Comparison of ENCODE assay signal across 12 cellular contexts in genomic region chr3:8739757-8740508, GRCh38. TPM values are rescaled to one million over a fixed set of nuclear protein-coding genes. Genes with fewer than 3 reads are reported as not detected.
A peak's percentile ranks its signal among the peaks of the same experiment; 100 is the strongest.
DNase-seq lines count a peak whose midpoint lies in the region; ATAC-seq, FAIRE-seq and TF ChIP-seq lines count a peak whose summit lies in the region.
"Had no signal": no experiment of that assay in that cellular context is flagged by ENCODE, and none has a peak within 500 bp of the region (broad histone marks: within the 10 kb centered on the region; RNA-seq: fewer than 3 reads in every experiment).

No MANE protein-coding gene starts in this region.

- no peaks in the 10 kb centered on the region for H3K9me3 Mint-ChIP-seq in activated CD8-positive, alpha-beta T cell treated with anti-CD3 and anti-CD28 coated beads for 36 hours
- H3K9me3 Mint-ChIP-seq in activated CD8-positive, alpha-beta T cell treated with anti-CD3 and anti-CD28 coated beads, Interleukin-2, amount 10 ng/mL, durations not matched to agents 7 days and 5 days (ENCODE audit: insufficient read depth): no peaks in the 10 kb centered on the region

- TF ChIP-seq RAD21 in Ishikawa (IDR thresholded peaks at IDR 0.05; ENCODE audit: low read depth) (no peak), H1 (IDR thresholded peaks at IDR 0.05 in 1 of 2, conservative IDR thresholded peaks at IDR 0.05 in 1 of 2; ENCODE audit: low read depth in 2 of 2, low read length in 2 of 2) (no peak)

- no peak overlapping the region for H3K9ac ChIP-seq in H1 (replicated peaks in 1 of 4; ENCODE audit: extremely low read depth in 1 of 4, low read depth in 3 of 4, low read length in 3 of 4)
- peak overlapping the region in 1 of 3 donors; percentile 24 for H3K9ac ChIP-seq in skeletal muscle tissue (ENCODE audit: low read depth in 1 of 3, low read length in 3 of 3)
- H3K9ac ChIP-seq: BLaER1 had no signal

- no peak overlapping the region for H4K5ac ChIP-seq in H1 (ENCODE audit: insufficient read length, low read depth, low read length)

- H3K4ac ChIP-seq in H1 (replicated peaks; ENCODE audit: insufficient read length, low read depth, low read length): no peak overlapping the region

- no peaks in the 10 kb centered on the region for H3K36me3 Mint-ChIP-seq in activated CD8-positive, alpha-beta T cell treated with anti-CD3 and anti-CD28 coated beads for 36 hours (ENCODE audit: low read depth)
- H3K36me3 Mint-ChIP-seq in activated CD8-positive, alpha-beta T cell treated with anti-CD3 and anti-CD28 coated beads, Interleukin-2, amount 10 ng/mL, durations not matched to agents 7 days and 5 days (ENCODE audit: low read depth): no peaks in the 10 kb centered on the region

- no peak for TF ChIP-seq POLR2A in H1 (IDR thresholded peaks at IDR 0.05; ENCODE audit: control extremely low read depth in 1 of 2, low read depth in 2 of 2, low read length in 2 of 2)

- no peaks in the 10 kb centered on the region for H3K79me1 ChIP-seq in H1 (ENCODE audit: low read depth, low read length)

- CTCF ChIA-PET in activated CD8-positive, alpha-beta T cell treated with anti-CD3 and anti-CD28 coated beads for 36 hours (lab: Charles Lee): interaction anchor here (1.1 to 1.3 kb wide), 2 partner anchors 27 to 30 kb away, joined by 3 read pairs; partner anchors contain the start of gene OXTR
- CTCF ChIA-PET in activated CD8-positive, alpha-beta T cell treated with anti-CD3 and anti-CD28 coated beads, Interleukin-2, amount 10 ng/mL, durations not matched to agents 7 days and 5 days (lab: Charles Lee): no interaction called here
- CTCF ChIA-PET in H1 (lab: Charles Lee; ENCODE audit: partially characterized antibody): interaction anchor here (1.0 to 4.5 kb wide), 9 partner anchors 8 to 76 kb away, joined by 3 to 19 read pairs (median 6); partner anchors contain the start of gene OXTR

- 90% methylated on average over 5 of the region's 5 CpGs; no CpG with 5 or more reads in 1 of the 2 experiments for WGBS in H1 (ENCODE audit: extremely low coverage in 1 of 2, insufficient coverage in 1 of 2, insufficient read length in 1 of 2, insufficient replicate concordance in 2 of 2, low coverage in 1 of 2, low lambda C conversion rate in 2 of 2, missing lambda C conversion rate in 1 of 2), 2 experiments

- no peak overlapping the region for H2AFZ ChIP-seq in H1 (ENCODE audit: low read length)

- no peaks in the 10 kb centered on the region for H4K20me1 ChIP-seq in H1 (replicated peaks in 1 of 2; ENCODE audit: control insufficient read depth in 1 of 2, insufficient read depth in 2 of 2, low read length in 2 of 2)
- H4K20me1 ChIP-seq: BLaER1 had no signal

- no peak overlapping the region for H3K4me3 ChIP-seq in H1 (ENCODE audit: extremely low read depth in 1 of 4, insufficient read depth in 2 of 4, low read depth in 3 of 4, low read length in 4 of 4)
- no peak overlapping the region for H3K4me3 ChIP-seq in skeletal muscle tissue (ENCODE audit: low read length in 3 of 3)
- H3K4me3 ChIP-seq: BLaER1 had no signal

- H3K36me3 ChIP-seq in H1 (ENCODE audit: control insufficient read depth in 2 of 4, insufficient read depth in 4 of 4, low read length in 3 of 4): no peaks in the 10 kb centered on the region
- peaks cover 4 to 15% (median 11%) of the 10 kb centered on the region in 3 donors for H3K36me3 ChIP-seq in skeletal muscle tissue (ENCODE audit: control insufficient read depth in 3 of 3, insufficient read depth in 3 of 3, low read length in 3 of 3)
- H3K36me3 ChIP-seq: BLaER1 had no signal

- peaks cover 2% of the 10 kb centered on the region; the same call in 1 of the 2 replicates for H3K23me2 ChIP-seq in H1 (ENCODE audit: low read depth, low read length)

- H2BK20ac ChIP-seq in H1 (ENCODE audit: low read length): peak overlapping the region; percentile 25; the same call in 1 of the 2 replicates

- no peak overlapping the region for H3K23ac ChIP-seq in H1 (ENCODE audit: insufficient read length)

- peak overlapping the region; percentile 90; the same call in 1 of the 2 replicates for H2BK15ac ChIP-seq in H1 (ENCODE audit: low read length)

- intact Hi-C loops in activated CD8-positive, alpha-beta T cell treated with anti-CD3 and anti-CD28 coated beads for 36 hours (cut with micrococcal nuclease): no loop called here

- H3K27ac ChIP-seq in H1 (ENCODE audit: low read depth, low read length) (no peak overlapping the region), skeletal muscle tissue (ENCODE audit: low read depth, low read length) (peak overlapping the region; percentile 37)
- H3K27ac ChIP-seq: BLaER1 had no signal

- H2BK120ac ChIP-seq in H1 (replicated peaks; ENCODE audit: low read depth, low read length): no peak overlapping the region

- H3K4me3 Mint-ChIP-seq in activated CD8-positive, alpha-beta T cell treated with anti-CD3 and anti-CD28 coated beads for 36 hours: no peak overlapping the region
- no peak overlapping the region for H3K4me3 Mint-ChIP-seq in activated CD8-positive, alpha-beta T cell treated with anti-CD3 and anti-CD28 coated beads, Interleukin-2, amount 10 ng/mL, durations not matched to agents 7 days and 5 days

- peak; percentile 53 for ATAC-seq in activated CD8-positive, alpha-beta T cell treated with anti-CD3 and anti-CD28 coated beads for 36 hours
- ATAC-seq in activated CD8-positive, alpha-beta T cell treated with anti-CD3 and anti-CD28 coated beads, Interleukin-2, amount 10 ng/mL, durations not matched to agents 7 days and 5 days: no peak
- ATAC-seq in HG02571 (IDR thresholded peaks at IDR 0.05; ENCODE audit: unreplicated experiment): no peak

- H3K18ac ChIP-seq in H1 (ENCODE audit: extremely low read depth, low read length): peak overlapping the region; percentile 52; the same call in 1 of the 2 replicates

- no peak for TF ChIP-seq EP300 in Ishikawa (IDR thresholded peaks at IDR 0.05; ENCODE audit: borderline replicate concordance)
- TF ChIP-seq EP300 in H1 (IDR thresholded peaks at IDR 0.05; ENCODE audit: borderline replicate concordance in 1 of 2, low read depth in 2 of 2, low read length in 2 of 2): no peak

- H3K79me2 ChIP-seq in H1 (ENCODE audit: control insufficient read depth in 1 of 2, insufficient read depth in 2 of 2, low read length in 2 of 2): no peaks in the 10 kb centered on the region

- H3K27ac Mint-ChIP-seq in activated CD8-positive, alpha-beta T cell treated with anti-CD3 and anti-CD28 coated beads for 36 hours: no peak overlapping the region
- H3K27ac Mint-ChIP-seq in activated CD8-positive, alpha-beta T cell treated with anti-CD3 and anti-CD28 coated beads, Interleukin-2, amount 10 ng/mL, durations not matched to agents 7 days and 5 days: no peak overlapping the region

- TF ChIP-seq CTCF in activated CD8-positive, alpha-beta T cell treated with anti-CD3 and anti-CD28 coated beads for 36 hours (IDR thresholded peaks at IDR 0.05): no peak
- no peak for TF ChIP-seq CTCF in H1 (IDR thresholded peaks at IDR 0.05; ENCODE audit: control extremely low read depth in 1 of 3, insufficient read depth in 1 of 3, low read depth in 1 of 3, low read length in 3 of 3)

- FAIRE-seq in H1 (lab: Jason Lieb, UNC): no peak

- peak; percentile 17 for DNase-seq in activated CD8-positive, alpha-beta T cell treated with anti-CD3 and anti-CD28 coated beads for 36 hours
- DNase-seq in activated CD8-positive, alpha-beta T cell treated with anti-CD3 and anti-CD28 coated beads, Interleukin-2, amount 10 ng/mL, durations not matched to agents 7 days and 5 days: no peak
- DNase-seq in H1 (ENCODE audit: low read depth in 1 of 2, low spot score in 2 of 2) (no peak), SHP77 (lab: John Stamatoyannopoulos, UW) (no peak), NCI-H1694 treated with DMSO at 0.1 percent for 48 hours (lab: John Stamatoyannopoulos, UW) (no peak)
- DNase-seq: effector CD8-positive, alpha-beta T cell; stimulated activated CD4-positive, alpha-beta T cell treated with anti-CD3 and anti-CD28 coated beads, Interleukin-2, amount 100 ng/mL, for 24 hours had no signal

- H2BK12ac ChIP-seq in H1 (ENCODE audit: low read depth, low read length): no peak overlapping the region; the same call in 1 of the 2 replicates

- no peak overlapping the region for H3K14ac ChIP-seq in H1 (ENCODE audit: insufficient read length)

- H4K91ac ChIP-seq in H1 (replicated peaks; ENCODE audit: insufficient read length, low read length): no peak overlapping the region

- H3K27me3 ChIP-seq in H1 (replicated peaks in 1 of 4; ENCODE audit: control insufficient read depth in 3 of 4, extremely low read depth in 1 of 4, insufficient read depth in 3 of 4, low read length in 3 of 4) (peaks cover 0 to 4% (median 0%) of the 10 kb centered on the region in 4 experiments; a peak in 1 of 7 replicates), skeletal muscle tissue (ENCODE audit: control insufficient read depth in 3 of 3, insufficient read depth in 3 of 3, low read length in 3 of 3) (no peaks in the 10 kb centered on the region)
- H3K27me3 ChIP-seq: BLaER1 had no signal

- H3K4me1 ChIP-seq in H1 (replicated peaks in 1 of 4; ENCODE audit: control insufficient read depth in 3 of 4, insufficient read depth in 4 of 4, low read length in 3 of 4) (peaks cover 1 to 20% (median 8%) of the 10 kb centered on the region in 4 experiments), skeletal muscle tissue (ENCODE audit: control insufficient read depth in 3 of 3, insufficient read depth in 3 of 3, low read length in 3 of 3) (peaks cover 60 to 85% (median 68%) of the 10 kb centered on the region in 3 donors)
- H3K4me1 ChIP-seq: BLaER1 had no signal

- no peak overlapping the region for H4K8ac ChIP-seq in H1 (ENCODE audit: extremely low read depth, insufficient read depth, low read length)

- H3K27me3 Mint-ChIP-seq in activated CD8-positive, alpha-beta T cell treated with anti-CD3 and anti-CD28 coated beads for 36 hours: peaks cover 5% of the 10 kb centered on the region
- peaks cover 11% of the 10 kb centered on the region for H3K27me3 Mint-ChIP-seq in activated CD8-positive, alpha-beta T cell treated with anti-CD3 and anti-CD28 coated beads, Interleukin-2, amount 10 ng/mL, durations not matched to agents 7 days and 5 days (ENCODE audit: low read depth)

- peaks cover 2% of the 10 kb centered on the region for H3K4me1 Mint-ChIP-seq in activated CD8-positive, alpha-beta T cell treated with anti-CD3 and anti-CD28 coated beads for 36 hours (ENCODE audit: low read depth)
- peaks cover 3% of the 10 kb centered on the region for H3K4me1 Mint-ChIP-seq in activated CD8-positive, alpha-beta T cell treated with anti-CD3 and anti-CD28 coated beads, Interleukin-2, amount 10 ng/mL, durations not matched to agents 7 days and 5 days (ENCODE audit: low read depth)

- H3K56ac ChIP-seq in H1 (replicated peaks; ENCODE audit: insufficient read length, low read depth, low read length): no peak overlapping the region

- peak overlapping the region; percentile 44; the same call in 1 of the 2 replicates for H2AK5ac ChIP-seq in H1 (ENCODE audit: low read depth, low read length)

- 0 out of 2 replicates have a peak overlapping the region, but pooled peaks have one; percentile 28 for H2BK5ac ChIP-seq in H1 (ENCODE audit: low read depth, low read length)

- H3K4me2 ChIP-seq in H1 (ENCODE audit: insufficient read depth in 1 of 2, low read depth in 2 of 2, low read length in 2 of 2): no peak overlapping the region
- H3K4me2 ChIP-seq: BLaER1 had no signal

- POLR2A ChIA-PET in activated CD8-positive, alpha-beta T cell treated with anti-CD3 and anti-CD28 coated beads for 36 hours (lab: Charles Lee): interaction anchor here (0.7 kb wide), 1 partner anchor 71 kb away, joined by 4 read pairs; no protein-coding TSS in a partner anchor
- POLR2A ChIA-PET in activated CD8-positive, alpha-beta T cell treated with anti-CD3 and anti-CD28 coated beads, Interleukin-2, amount 10 ng/mL, durations not matched to agents 7 days and 5 days (lab: Charles Lee): no interaction called here
- POLR2A ChIA-PET in H1 (lab: Charles Lee; ENCODE audit: partially characterized antibody): no interaction called here

- H3K9me3 ChIP-seq in H1 (ENCODE audit: insufficient read depth in 2 of 2, low read depth in 1 of 2, low read length in 1 of 2) (no peaks in the 10 kb centered on the region), skeletal muscle tissue (ENCODE audit: control insufficient read depth in 3 of 3, low read length in 3 of 3) (no peaks in the 10 kb centered on the region)
- H3K9me3 ChIP-seq: BLaER1 had no signal

RNA-seq across cellular contexts. Expression of gene CAV3, which starts 6.3 kb away (rescaled TPM):
- total RNA-seq in activated CD8-positive, alpha-beta T cell treated with anti-CD3 and anti-CD28 coated beads for 36 hours: not detected
- total RNA-seq in activated CD8-positive, alpha-beta T cell treated with anti-CD3 and anti-CD28 coated beads, Interleukin-2, amount 10 ng/mL, durations not matched to agents 7 days and 5 days: not detected
- not detected in 2 replicates for total RNA-seq in H1 (2021; fragmentation: NEBNext Ultra II Directional; extraction: Animal tissue kit (Norgen Biotek cat#: 25700))
- not detected in 2 replicates for polyA plus RNA-seq in H1 (2011; rRNA removed)
- polyA plus RNA-seq in H1 (2011; cell fraction: cytosol; rRNA removed): not detected
- not detected for polyA plus RNA-seq in H1 (2011; cell fraction: nucleus; rRNA removed)
- polyA plus RNA-seq in H1 (2012, experiment 1 of 2): 0.15 TPM in 1 of 4 replicates, not detected in the others
- polyA plus RNA-seq in H1 (2012, experiment 2 of 2): not detected
- polyA plus RNA-seq in H1 (2013, experiment 1 of 2): not detected
- not detected for polyA plus RNA-seq in H1 (2013, experiment 2 of 2)
- polyA minus RNA-seq in H1 (2011; rRNA and poly(A)+ RNA removed): not detected in 2 replicates
- polyA minus RNA-seq in H1 (2011; cell fraction: cytosol; rRNA and poly(A)+ RNA removed): not detected
- polyA minus RNA-seq in H1 (2011; cell fraction: nucleus; rRNA and poly(A)+ RNA removed): not detected
- total RNA-seq in skeletal muscle tissue: 222 TPM
- total RNA-seq: mononuclear cell had no signal

RNA-seq across cellular contexts. Expression of gene OXTR, which starts 29.5 kb away (rescaled TPM):
- total RNA-seq in activated CD8-positive, alpha-beta T cell treated with anti-CD3 and anti-CD28 coated beads for 36 hours: 1 to 10 TPM; 1.1 to 2.0 TPM
- total RNA-seq in activated CD8-positive, alpha-beta T cell treated with anti-CD3 and anti-CD28 coated beads, Interleukin-2, amount 10 ng/mL, durations not matched to agents 7 days and 5 days: under 1 TPM; 0.70 to 0.71 TPM
- 2.2 and 2.3 TPM in 2 replicates for total RNA-seq in H1 (2021; fragmentation: NEBNext Ultra II Directional; extraction: Animal tissue kit (Norgen Biotek cat#: 25700))
- 0.77 and 0.91 TPM in 2 replicates for polyA plus RNA-seq in H1 (2011; rRNA removed)
- 0.76 TPM for polyA plus RNA-seq in H1 (2011; cell fraction: cytosol; rRNA removed)
- 4.0 TPM for polyA plus RNA-seq in H1 (2011; cell fraction: nucleus; rRNA removed)
- polyA plus RNA-seq in H1 (2012, experiment 1 of 2): 0.92 to 1.5 TPM (median 1.2 TPM) in 4 replicates
- 0.33 TPM for polyA plus RNA-seq in H1 (2012, experiment 2 of 2)
- 1.5 TPM for polyA plus RNA-seq in H1 (2013, experiment 1 of 2)
- polyA plus RNA-seq in H1 (2013, experiment 2 of 2): 1.7 TPM
- 0.85 and 1.0 TPM in 2 replicates for polyA minus RNA-seq in H1 (2011; rRNA and poly(A)+ RNA removed)
- polyA minus RNA-seq in H1 (2011; cell fraction: cytosol; rRNA and poly(A)+ RNA removed): 1.1 TPM
- polyA minus RNA-seq in H1 (2011; cell fraction: nucleus; rRNA and poly(A)+ RNA removed): 4.5 TPM
- total RNA-seq in skeletal muscle tissue: 0.52 TPM

Comparison
In these comparisons a context has a peak if more than half of its experiments do, and no peak if none do; other contexts are left out.
1. RNA of gene CAV3, which starts 6.3 kb away (total RNA-seq): 222 TPM in skeletal muscle tissue (single experiment); not detected in activated CD8-positive, alpha-beta T cell treated with anti-CD3 and anti-CD28 coated beads for 36 hours, not detected in activated CD8-positive, alpha-beta T cell treated with anti-CD3 and anti-CD28 coated beads, Interleukin-2, amount 10 ng/mL, durations not matched to agents 7 days and 5 days and not detected in H1; every median in the first group is over 100 times any median in the second.